ENCODE assay signal across 12 cellular contexts in genomic region chr3:134360046-134360445, GRCh38. TPM values are rescaled to one million over a fixed set of nuclear protein-coding genes. Genes with fewer than 3 reads are reported as not detected.
DNase-seq lines count a peak whose midpoint lies in the region; ATAC-seq and TF ChIP-seq lines count a peak whose summit lies in the region.
"Had no signal": no experiment of that assay in that cellular context is flagged by ENCODE, and none has a peak within 500 bp of the region (broad histone marks: within the 10 kb centered on the region; RNA-seq: fewer than 3 reads in every experiment).

No MANE protein-coding gene starts in this region.

- H3K9me3 ChIP-seq in GM23248 (ENCODE audit: low read depth) (no peaks in the 10 kb centered on the region), ascending aorta (no peaks in the 10 kb centered on the region), left lung (no peaks in the 10 kb centered on the region), stomach (no peaks in the 10 kb centered on the region)

- no peaks in the 10 kb centered on the region for H3K9me3 Mint-ChIP-seq in immature natural killer cell
- no peaks in the 10 kb centered on the region for H3K9me3 Mint-ChIP-seq in activated CD4-positive, alpha-beta T cell treated with anti-CD3 and anti-CD28 coated beads, Interleukin-2, amount 10 ng/mL, durations not matched to agents 7 days and 5 days
- H3K9me3 Mint-ChIP-seq: activated B cell treated with CpG ODN at 0.5 μM for 24 hours; CD4-positive, CD25-positive, alpha-beta regulatory T cell had no signal

- no peaks in the 10 kb centered on the region for H3K27me3 ChIP-seq in GM23248 (replicated peaks; ENCODE audit: insufficient read depth)
- no peaks in the 10 kb centered on the region for H3K27me3 ChIP-seq in ascending aorta
- H3K27me3 ChIP-seq in left lung, result peaks cover 0 to 18% of the 10 kb centered on the region in 2 donors
- no peaks in the 10 kb centered on the region for H3K27me3 ChIP-seq in stomach

- peak overlapping the region; percentile 65 for H3K4me2 ChIP-seq in GM23248 (ENCODE audit: unreplicated experiment)

- peaks cover 95% of the 10 kb centered on the region for H3F3A ChIP-seq in GM23248 (ENCODE audit: insufficient read depth)

- H4K20me1 ChIP-seq in GM23248 (ENCODE audit: insufficient read depth), result no peaks in the 10 kb centered on the region

- H3K79me2 ChIP-seq in GM23248 (ENCODE audit: insufficient read depth), result peaks cover 69% of the 10 kb centered on the region

- no peak for ATAC-seq in left lung

- H3K36me3 ChIP-seq in GM23248 (ENCODE audit: low read depth) (peaks cover 89% of the 10 kb centered on the region), ascending aorta (peaks cover 60 to 91% of the 10 kb centered on the region in 2 donors), left lung (peaks cover 4 to 81% of the 10 kb centered on the region in 2 donors), stomach (peaks cover 64 to 87% (median 86%) of the 10 kb centered on the region in 4 donors)

- peak; percentile 61 for DNase-seq in GM23248
- DNase-seq in ascending aorta (ENCODE audit: low spot score in 2 of 2), result no peak
- DNase-seq in left lung, result peak in 1 of 2 donors; percentile 29
- no peak for DNase-seq in stomach
- no peak for DNase-seq in immature natural killer cell
- DNase-seq in activated CD4-positive, alpha-beta T cell treated with anti-CD3 and anti-CD28 coated beads, Interleukin-2, amount 10 ng/mL, durations not matched to agents 7 days and 5 days, result no peak
- no peak for DNase-seq in SW 1271 (lab: John Stamatoyannopoulos, UW)
- DNase-seq in NCI-H510A treated with DMSO at 0.1 percent for 48 hours (lab: John Stamatoyannopoulos, UW), result no peak
- DNase-seq: activated B cell treated with CpG ODN at 0.5 μM for 24 hours; CD4-positive, CD25-positive, alpha-beta regulatory T cell; midbrain; NCI-H1092 treated with DMSO at 0.1 percent for 48 hours had no signal

- CTCF ChIA-PET in activated CD4-positive, alpha-beta T cell treated with anti-CD3 and anti-CD28 coated beads, Interleukin-2, amount 10 ng/mL, durations not matched to agents 7 days and 5 days (lab: Charles Lee), result no interaction called here

- peak overlapping the region; percentile 92 for H3K27ac ChIP-seq in GM23248
- peak overlapping the region; percentile 81 to 92 for H3K27ac ChIP-seq in ascending aorta
- peak overlapping the region; percentile 44 to 72 for H3K27ac ChIP-seq in left lung
- peak overlapping the region; percentile 7 to 100 (median 96) for H3K27ac ChIP-seq in stomach

- in situ Hi-C loops in GM23248 (cut with MboI), result loop anchor here (5.0 kb wide), 1 partner anchor 112 kb away; no protein-coding TSS in a partner anchor

- POLR2A ChIA-PET in activated CD4-positive, alpha-beta T cell treated with anti-CD3 and anti-CD28 coated beads, Interleukin-2, amount 10 ng/mL, durations not matched to agents 7 days and 5 days (lab: Charles Lee), result no interaction called here

- H3K27me3 Mint-ChIP-seq in immature natural killer cell (ENCODE audit: low read depth in 3 of 3), result peaks cover 2 to 14% (median 11%) of the 10 kb centered on the region in 3 donors
- peaks cover 17% of the 10 kb centered on the region for H3K27me3 Mint-ChIP-seq in activated CD4-positive, alpha-beta T cell treated with anti-CD3 and anti-CD28 coated beads, Interleukin-2, amount 10 ng/mL, durations not matched to agents 7 days and 5 days

- H3K4me1 ChIP-seq in GM23248 (ENCODE audit: insufficient read depth) (peaks cover 96% of the 10 kb centered on the region), ascending aorta (peaks cover 41 to 93% of the 10 kb centered on the region in 2 donors), left lung (peaks cover 55 to 91% of the 10 kb centered on the region in 2 donors), stomach (peaks cover 90 to 100% (median 94%) of the 10 kb centered on the region in 4 donors)

- intact Hi-C loops in ascending aorta (cut with DNase I) (loop anchor here (10.0 kb wide), 1 partner anchor 785 kb away; the partner anchor contains the start of gene CDV3), left lung (cut with DNase I) (no loop called here), stomach (cut with DNase I; ENCODE audit: low total_unique reads) (loop anchor here (5.0 kb wide), 1 partner anchor 43 kb away; no protein-coding TSS in a partner anchor)

- TF ChIP-seq EP300 in stomach (IDR thresholded peaks at IDR 0.05), result no peak

- no peak overlapping the region for H2AFZ ChIP-seq in GM23248

- no peaks in the 10 kb centered on the region for H3K9me2 ChIP-seq in GM23248 (ENCODE audit: insufficient read depth)

- TF ChIP-seq POLR2A in stomach (IDR thresholded peaks at IDR 0.05), result no peak

- TF ChIP-seq CTCF in ascending aorta (IDR thresholded peaks at IDR 0.05), result no peak
- TF ChIP-seq CTCF in left lung (IDR thresholded peaks at IDR 0.05), result no peak
- no peak for TF ChIP-seq CTCF in stomach (IDR thresholded peaks at IDR 0.05)

- H3K4me3 ChIP-seq in GM23248 (no peak overlapping the region), ascending aorta (no peak overlapping the region), left lung (no peak overlapping the region), stomach (no peak overlapping the region)

- no peaks in the 10 kb centered on the region for H3K36me3 Mint-ChIP-seq in immature natural killer cell
- no peaks in the 10 kb centered on the region for H3K36me3 Mint-ChIP-seq in activated CD4-positive, alpha-beta T cell treated with anti-CD3 and anti-CD28 coated beads, Interleukin-2, amount 10 ng/mL, durations not matched to agents 7 days and 5 days (ENCODE audit: low read depth)
- H3K36me3 Mint-ChIP-seq: CD4-positive, CD25-positive, alpha-beta regulatory T cell had no signal

- H3K27ac Mint-ChIP-seq in immature natural killer cell, result no peak overlapping the region
- H3K27ac Mint-ChIP-seq in activated CD4-positive, alpha-beta T cell treated with anti-CD3 and anti-CD28 coated beads, Interleukin-2, amount 10 ng/mL, durations not matched to agents 7 days and 5 days, result no peak overlapping the region
- H3K27ac Mint-ChIP-seq: activated B cell treated with CpG ODN at 0.5 μM for 24 hours; CD4-positive, CD25-positive, alpha-beta regulatory T cell had no signal

- peak overlapping the region; percentile 83 for H3K9ac ChIP-seq in GM23248

- 28 to 34% methylated on average over 12 of the region's 12 CpGs for WGBS in GM23248 (ENCODE audit: low coverage in 1 of 2, low lambda C conversion rate in 2 of 2, missing lambda C conversion rate in 2 of 2), 2 experiments
- WGBS in stomach, 5 donors, result 69 to 88% (median 82%) methylated on average over 11 to 12 of the region's 12 CpGs

- H3K4me3 Mint-ChIP-seq in immature natural killer cell, result no peak overlapping the region
- H3K4me3 Mint-ChIP-seq in activated CD4-positive, alpha-beta T cell treated with anti-CD3 and anti-CD28 coated beads, Interleukin-2, amount 10 ng/mL, durations not matched to agents 7 days and 5 days, result no peak overlapping the region
- H3K4me3 Mint-ChIP-seq: activated B cell treated with CpG ODN at 0.5 μM for 24 hours; CD4-positive, CD25-positive, alpha-beta regulatory T cell had no signal

- H3K4me1 Mint-ChIP-seq in immature natural killer cell, result peaks cover 18 to 20% of the 10 kb centered on the region in 2 donors
- H3K4me1 Mint-ChIP-seq in activated CD4-positive, alpha-beta T cell treated with anti-CD3 and anti-CD28 coated beads, Interleukin-2, amount 10 ng/mL, durations not matched to agents 7 days and 5 days, result peaks cover 16% of the 10 kb centered on the region

RNA-seq across cellular contexts. Expression of gene AMOTL2, which starts 14.2 kb away (rescaled TPM):
- total RNA-seq in GM23248 (2014; rRNA removed; shearing (Covaris generic)), result 336 and 347 TPM in 2 replicates
- 156 TPM in 2 replicates for polyA plus RNA-seq in GM23248 (2016; fragmentation: Nextera tagmentation; extraction: Ambion mirVana)
- total RNA-seq in ascending aorta, result 156 TPM
- total RNA-seq in left lung, result 100 to 1,000 TPM in 1 of 2 donors, 10 to 100 TPM in 1; 69.2 to 106 TPM
- total RNA-seq in stomach, result 100 to 1,000 TPM in 1 of 5 donors, 10 to 100 TPM in 4; 29.3 to 782 (median 54.9) TPM
- 10 to 100 TPM; 10.6 to 16.6 (median 13.8) TPM for polyA plus RNA-seq in stomach
- polyA plus RNA-seq in immature natural killer cell, result not detected
- total RNA-seq in activated CD4-positive, alpha-beta T cell treated with anti-CD3 and anti-CD28 coated beads, Interleukin-2, amount 10 ng/mL, durations not matched to agents 7 days and 5 days, result not detected
- total RNA-seq: activated B cell treated with CpG ODN at 0.5 μM for 24 hours; CD4-positive, CD25-positive, alpha-beta regulatory T cell had no signal
- polyA plus RNA-seq: CD4-positive, CD25-positive, alpha-beta regulatory T cell had no signal

Comparison
In these comparisons a context has a peak if more than half of its experiments do, and no peak if none do; other contexts are left out.
1. RNA of gene AMOTL2, which starts 14.2 kb away (total RNA-seq): 336 to 347 TPM in GM23248, 156 TPM in ascending aorta (single experiment), 69.2 to 106 TPM in left lung and 29.3 to 782 TPM in stomach; not detected in activated CD4-positive, alpha-beta T cell treated with anti-CD3 and anti-CD28 coated beads, Interleukin-2, amount 10 ng/mL, durations not matched to agents 7 days and 5 days; every median in the first group is over 10 times any median in the second.
2. intact Hi-C loops: an anchor here in ascending aorta (10.0 kb wide) and stomach (5.0 kb wide); none called in left lung.
3. Peak in every context shown above with its lines, with median percentiles within 50 percentile points of each other: H3K27ac ChIP-seq.